In genomic region chr16:12568438-12568837, GRCh38 we compare ENCODE assay signal across 2 cellular contexts.
A peak's percentile ranks its signal among the peaks of the same experiment; 100 is the strongest.
TF ChIP-seq lines count a peak whose summit lies in the region.

No MANE protein-coding gene starts in this region.

TF ChIP-seq in GM23338, 12 proteins besides CTCF, POLR2A, EP300 and RAD21:
- TF ChIP-seq ZNF331 (CRISPR knock-in tag; IDR thresholded peaks at IDR 0.05; ENCODE audit: low read depth) (peak; percentile 69), CREB1 (CRISPR knock-in tag; IDR thresholded peaks at IDR 0.05; ENCODE audit: low read depth) (no peak), JUNB (IDR thresholded peaks at IDR 0.05; ENCODE audit: unreplicated experiment) (no peak), EZH2phosphoT487 (IDR thresholded peaks at IDR 0.05; ENCODE audit: unreplicated experiment) (no peak)

TF ChIP-seq in H1, 55 proteins besides CTCF, POLR2A, EP300 and RAD21:
- TF ChIP-seq, protein P1, sequence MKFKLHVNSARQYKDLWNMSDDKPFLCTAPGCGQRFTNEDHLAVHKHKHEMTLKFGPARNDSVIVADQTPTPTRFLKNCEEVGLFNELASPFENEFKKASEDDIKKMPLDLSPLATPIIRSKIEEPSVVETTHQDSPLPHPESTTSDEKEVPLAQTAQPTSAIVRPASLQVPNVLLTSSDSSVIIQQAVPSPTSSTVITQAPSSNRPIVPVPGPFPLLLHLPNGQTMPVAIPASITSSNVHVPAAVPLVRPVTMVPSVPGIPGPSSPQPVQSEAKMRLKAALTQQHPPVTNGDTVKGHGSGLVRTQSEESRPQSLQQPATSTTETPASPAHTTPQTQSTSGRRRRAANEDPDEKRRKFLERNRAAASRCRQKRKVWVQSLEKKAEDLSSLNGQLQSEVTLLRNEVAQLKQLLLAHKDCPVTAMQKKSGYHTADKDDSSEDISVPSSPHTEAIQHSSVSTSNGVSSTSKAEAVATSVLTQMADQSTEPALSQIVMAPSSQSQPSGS (IDR thresholded peaks at IDR 0.05; ENCODE audit: low read length) = no peak
- TF ChIP-seq TEAD4 (IDR thresholded peaks at IDR 0.05; ENCODE audit: low read depth, low read length) (no peak), USF2 (IDR thresholded peaks at IDR 0.05; ENCODE audit: low read length) (no peak), RNF2 (IDR thresholded peaks at IDR 0.05; ENCODE audit: borderline replicate concordance, low read depth, low read length, missing control alignments, poor library complexity, severe bottlenecking) (no peak), NANOG (IDR thresholded peaks at IDR 0.05; ENCODE audit: insufficient read depth, low read depth, low read length, poor library complexity, severe bottlenecking) (no peak), SRF (IDR thresholded peaks at IDR 0.05; ENCODE audit: low read depth, low read length) (no peak), JUND (IDR thresholded peaks at IDR 0.05; ENCODE audit: low read length) (no peak), PHF8 (conservative IDR thresholded peaks at IDR 0.05; ENCODE audit: low read depth, low read length) (no peak), RFX5 (IDR thresholded peaks at IDR 0.05; ENCODE audit: borderline replicate concordance, low read depth, low read length) (no peak), BCL11A (IDR thresholded peaks at IDR 0.05; ENCODE audit: low read depth in 2 of 2, low read length in 2 of 2) (no peak), RXRA (IDR thresholded peaks at IDR 0.05; ENCODE audit: insufficient read depth, low read depth, low read length) (no peak), ASH2L (IDR thresholded peaks at IDR 0.05; ENCODE audit: low read length) (no peak), HDAC6 (IDR thresholded peaks at IDR 0.05; ENCODE audit: low read depth, low read length) (no peak), SIN3A (conservative IDR thresholded peaks at IDR 0.05 in 1 of 2, IDR thresholded peaks at IDR 0.05 in 1 of 2; ENCODE audit: low read depth in 1 of 2, low read length in 2 of 2) (no peak), SP4 (IDR thresholded peaks at IDR 0.05; ENCODE audit: low read length) (no peak), GABPA (IDR thresholded peaks at IDR 0.05; ENCODE audit: borderline replicate concordance, insufficient read depth, low read length) (no peak), KDM4A (IDR thresholded peaks at IDR 0.05; ENCODE audit: low read depth, low read length, severe bottlenecking) (no peak), BRCA1 (IDR thresholded peaks at IDR 0.05; ENCODE audit: low read depth, low read length) (no peak)
TF ChIP-seq in H1: peak in this region for 0.
